In genomic region chr2:190344275-190344827, GRCh38 we compare ENCODE assay signal across 8 cellular contexts. TPM values are rescaled to one million over a fixed set of nuclear protein-coding genes. Genes with fewer than 3 reads are reported as not detected.
DNase-seq lines count a peak whose midpoint lies in the region; ATAC-seq and TF ChIP-seq lines count a peak whose summit lies in the region.

No MANE protein-coding gene starts in this region.

- peaks cover 3% of the 10 kb centered on the region for H3K36me3 Mint-ChIP-seq in activated CD8-positive, alpha-beta memory T cell treated with anti-CD3 and anti-CD28 coated beads, Interleukin-2, amount 10 ng/mL, durations not matched to agents 7 days and 5 days
- no peaks in the 10 kb centered on the region for H3K36me3 Mint-ChIP-seq in neural crest cell (ENCODE audit: low read depth)

- H3K27ac Mint-ChIP-seq in activated CD8-positive, alpha-beta memory T cell treated with anti-CD3 and anti-CD28 coated beads, Interleukin-2, amount 10 ng/mL, durations not matched to agents 7 days and 5 days = peak overlapping the region; percentile 52
- no peak overlapping the region for H3K27ac Mint-ChIP-seq in neural crest cell (ENCODE audit: unreplicated experiment)

- H3K27ac ChIP-seq in HEK293 (ENCODE audit: extremely low read depth, low read depth, low read length) = peak overlapping the region; percentile 89
- H3K27ac ChIP-seq in gastroesophageal sphincter = peak overlapping the region; percentile 76 to 95 (median 94)

- ATAC-seq in activated CD8-positive, alpha-beta memory T cell treated with anti-CD3 and anti-CD28 coated beads, Interleukin-2, amount 10 ng/mL, durations not matched to agents 7 days and 5 days = peak; percentile 57
- ATAC-seq in gastroesophageal sphincter = peak; percentile 41

- H3K27me3 Mint-ChIP-seq in activated CD8-positive, alpha-beta memory T cell treated with anti-CD3 and anti-CD28 coated beads, Interleukin-2, amount 10 ng/mL, durations not matched to agents 7 days and 5 days = peaks cover 5% of the 10 kb centered on the region
- H3K27me3 Mint-ChIP-seq in neural crest cell (ENCODE audit: low read depth) = no peaks in the 10 kb centered on the region

- TF ChIP-seq POLR2A in gastroesophageal sphincter (IDR thresholded peaks at IDR 0.05) = no peak

- H3K36me3 ChIP-seq in HEK293 (ENCODE audit: control insufficient read depth in 2 of 2, insufficient read depth in 1 of 2, low read length in 2 of 2) (peaks cover 0 to 6% of the 10 kb centered on the region in 2 experiments; a peak in 1 of 3 replicates), gastroesophageal sphincter (no peaks in the 10 kb centered on the region)

- H3K4me3 ChIP-seq in HEK293 (ENCODE audit: low read depth, low read length) = peak overlapping the region; percentile 60
- peak overlapping the region; percentile 77 for H3K4me3 ChIP-seq in WI38 (ENCODE audit: low read depth, low read length)
- peak overlapping the region; percentile 42 to 77 for H3K4me3 ChIP-seq in gastroesophageal sphincter

- H3K9me3 ChIP-seq in HEK293 (ENCODE audit: control insufficient read depth, insufficient read depth, low read depth, low read length) (no peaks in the 10 kb centered on the region), gastroesophageal sphincter (no peaks in the 10 kb centered on the region)

- no peaks in the 10 kb centered on the region for H3K27me3 ChIP-seq in gastroesophageal sphincter

- H3K4me1 ChIP-seq in HEK293 (ENCODE audit: control insufficient read depth, insufficient read depth, low read length) (0 out of 2 replicates have a peak, but pooled peaks cover 6% of the 10 kb centered on the region), gastroesophageal sphincter (peaks cover 0 to 45% (median 10%) of the 10 kb centered on the region in 3 donors)

- H3K4me3 Mint-ChIP-seq in activated CD8-positive, alpha-beta memory T cell treated with anti-CD3 and anti-CD28 coated beads, Interleukin-2, amount 10 ng/mL, durations not matched to agents 7 days and 5 days = peak overlapping the region; percentile 82
- peak overlapping the region; percentile 86 for H3K4me3 Mint-ChIP-seq in neural crest cell

- 15 to 21% methylated on average over 7 of the region's 7 CpGs for WGBS in gastroesophageal sphincter (ENCODE audit: low coverage in 1 of 2), 2 donors

- peak; percentile 51 for DNase-seq in activated CD8-positive, alpha-beta memory T cell treated with anti-CD3 and anti-CD28 coated beads, Interleukin-2, amount 10 ng/mL, durations not matched to agents 7 days and 5 days
- DNase-seq in activated CD8-positive, alpha-beta memory T cell treated with anti-CD3 and anti-CD28 coated beads, Interleukin-2, amount 50 U/mL, for 48 hours = no peak
- peak; percentile 55 for DNase-seq in M059J (ENCODE audit: low read depth)
- DNase-seq in neural crest cell (ENCODE audit: low read depth, low spot score) = no peak
- DNase-seq in effector CD8-positive, alpha-beta T cell (lab: John Stamatoyannopoulos, UW) = no peak

- TF ChIP-seq EP300 in gastroesophageal sphincter (IDR thresholded peaks at IDR 0.05) = no peak

- POLR2A ChIA-PET in HEK293 (lab: Yijun Ruan, JAX) = interaction anchor here (0.5 to 1.9 kb wide), 3 partner anchors 13 to 304 kb away, joined by 4 to 11 read pairs (median 8); partner anchors contain the start of genes HIBCH and NAB1

- CTCF ChIA-PET in activated CD8-positive, alpha-beta memory T cell treated with anti-CD3 and anti-CD28 coated beads, Interleukin-2, amount 10 ng/mL, durations not matched to agents 7 days and 5 days (lab: Charles Lee) = interaction anchor here (0.8 to 3.0 kb wide), 9 partner anchors 9 to 138 kb away, joined by 3 to 13 read pairs (median 4); partner anchors contain the start of gene HIBCH
- CTCF ChIA-PET in HEK293 (lab: Yijun Ruan, JAX) = interaction anchor here (0.6 to 1.4 kb wide), 8 partner anchors 10 to 465 kb away, joined by 3 to 11 read pairs (median 4); partner anchors contain the start of gene HIBCH

- H3K4me1 Mint-ChIP-seq in activated CD8-positive, alpha-beta memory T cell treated with anti-CD3 and anti-CD28 coated beads, Interleukin-2, amount 10 ng/mL, durations not matched to agents 7 days and 5 days = peaks cover 18% of the 10 kb centered on the region
- peaks cover 25% of the 10 kb centered on the region for H3K4me1 Mint-ChIP-seq in neural crest cell

- peaks cover 2% of the 10 kb centered on the region for H3K9me3 Mint-ChIP-seq in activated CD8-positive, alpha-beta memory T cell treated with anti-CD3 and anti-CD28 coated beads, Interleukin-2, amount 10 ng/mL, durations not matched to agents 7 days and 5 days (ENCODE audit: low read depth)
- peaks cover 4% of the 10 kb centered on the region for H3K9me3 Mint-ChIP-seq in neural crest cell

- peak; percentile 78 for TF ChIP-seq CTCF in HEK293 (tag by site-specific recombination; IDR thresholded peaks at IDR 0.05)
- no peak for TF ChIP-seq CTCF in WI38 (IDR thresholded peaks at IDR 0.05; ENCODE audit: low read depth, low read length)
- TF ChIP-seq CTCF in gastroesophageal sphincter (IDR thresholded peaks at IDR 0.05) = peak in 2 of 4 experiments; percentile 36 to 66
- peak; percentile 46 for TF ChIP-seq CTCF in neural crest cell (conservative IDR thresholded peaks at IDR 0.05)

TF ChIP-seq in HEK293, 187 proteins besides CTCF, POLR2A, EP300 and RAD21 (continues in another document):
- peak; percentile 81 for TF ChIP-seq ZNF335 (tag by site-specific recombination; conservative IDR thresholded peaks at IDR 0.05)
- TF ChIP-seq SCRT2 (tag by site-specific recombination; IDR thresholded peaks at IDR 0.05) = peak; percentile 92
- no peak for TF ChIP-seq ZNF174 (tag by site-specific recombination; IDR thresholded peaks at IDR 0.05)
- no peak for TF ChIP-seq ZNF394 (tag by site-specific recombination; IDR thresholded peaks at IDR 0.05; ENCODE audit: borderline replicate concordance)
- TF ChIP-seq ZNF747 (tag by site-specific recombination; IDR thresholded peaks at IDR 0.05) = no peak
- TF ChIP-seq ZNF777 (tag by site-specific recombination; IDR thresholded peaks at IDR 0.05; ENCODE audit: borderline replicate concordance) = no peak
- no peak for TF ChIP-seq ZNF521 (tag by site-specific recombination; IDR thresholded peaks at IDR 0.05)
- TF ChIP-seq ZBTB48 (tag by site-specific recombination; IDR thresholded peaks at IDR 0.05) = peak; percentile 39; the same call in 1 of the 2 replicates
- no peak for TF ChIP-seq ZNF560 (tag by site-specific recombination; IDR thresholded peaks at IDR 0.05; ENCODE audit: borderline replicate concordance)
- no peak for TF ChIP-seq GLI2 (tag by site-specific recombination; IDR thresholded peaks at IDR 0.05; ENCODE audit: borderline replicate concordance, low read depth)
- no peak for TF ChIP-seq ZNF24 (tag by site-specific recombination; IDR thresholded peaks at IDR 0.05)
- no peak for TF ChIP-seq YY1 (tag by site-specific recombination; IDR thresholded peaks at IDR 0.05)
- no peak for TF ChIP-seq ZNF707 (tag by site-specific recombination; IDR thresholded peaks at IDR 0.05)
- TF ChIP-seq ZNF121 (tag by site-specific recombination; IDR thresholded peaks at IDR 0.05) = no peak
- TF ChIP-seq, protein P1, sequence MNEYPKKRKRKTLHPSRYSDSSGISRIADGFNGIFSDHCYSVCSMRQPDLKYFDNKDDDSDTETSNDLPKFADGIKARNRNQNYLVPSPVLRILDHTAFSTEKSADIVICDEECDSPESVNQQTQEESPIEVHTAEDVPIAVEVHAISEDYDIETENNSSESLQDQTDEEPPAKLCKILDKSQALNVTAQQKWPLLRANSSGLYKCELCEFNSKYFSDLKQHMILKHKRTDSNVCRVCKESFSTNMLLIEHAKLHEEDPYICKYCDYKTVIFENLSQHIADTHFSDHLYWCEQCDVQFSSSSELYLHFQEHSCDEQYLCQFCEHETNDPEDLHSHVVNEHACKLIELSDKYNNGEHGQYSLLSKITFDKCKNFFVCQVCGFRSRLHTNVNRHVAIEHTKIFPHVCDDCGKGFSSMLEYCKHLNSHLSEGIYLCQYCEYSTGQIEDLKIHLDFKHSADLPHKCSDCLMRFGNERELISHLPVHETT (tag by site-specific recombination; IDR thresholded peaks at IDR 0.05) = no peak
- no peak for TF ChIP-seq ZNF660 (tag by site-specific recombination; IDR thresholded peaks at IDR 0.05)
- no peak for TF ChIP-seq EGR2 (tag by site-specific recombination; IDR thresholded peaks at IDR 0.05; ENCODE audit: low read depth)
- TF ChIP-seq ZNF626 (tag by site-specific recombination; IDR thresholded peaks at IDR 0.05) = no peak
- TF ChIP-seq, protein P2, sequence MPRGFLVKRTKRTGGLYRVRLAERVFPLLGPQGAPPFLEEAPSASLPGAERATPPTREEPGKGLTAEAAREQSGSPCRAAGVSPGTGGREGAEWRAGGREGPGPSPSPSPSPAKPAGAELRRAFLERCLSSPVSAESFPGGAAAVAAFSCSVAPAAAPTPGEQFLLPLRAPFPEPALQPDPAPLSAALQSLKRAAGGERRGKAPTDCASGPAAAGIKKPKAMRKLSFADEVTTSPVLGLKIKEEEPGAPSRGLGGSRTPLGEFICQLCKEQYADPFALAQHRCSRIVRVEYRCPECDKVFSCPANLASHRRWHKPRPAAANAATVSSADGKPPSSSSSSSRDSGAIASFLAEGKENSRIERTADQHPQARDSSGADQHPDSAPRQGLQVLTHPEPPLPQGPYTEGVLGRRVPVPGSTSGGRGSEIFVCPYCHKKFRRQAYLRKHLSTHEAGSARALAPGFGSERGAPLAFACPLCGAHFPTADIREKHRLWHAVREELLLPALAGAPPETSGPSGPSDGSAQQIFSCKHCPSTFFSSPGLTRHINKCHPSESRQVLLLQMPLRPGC (tag by site-specific recombination; IDR thresholded peaks at IDR 0.05) = no peak
- TF ChIP-seq ZNF423 (tag by site-specific recombination; IDR thresholded peaks at IDR 0.05) = no peak
- TF ChIP-seq SCRT1 (tag by site-specific recombination; IDR thresholded peaks at IDR 0.05; ENCODE audit: borderline replicate concordance) = peak; percentile 60; the same call in 1 of the 2 replicates
- TF ChIP-seq KLF8 (tag by site-specific recombination; IDR thresholded peaks at IDR 0.05) = no peak
- TF ChIP-seq ZNF221 (tag by site-specific recombination; IDR thresholded peaks at IDR 0.05; ENCODE audit: borderline replicate concordance) = no peak
- TF ChIP-seq ZNF23 (tag by site-specific recombination; IDR thresholded peaks at IDR 0.05; ENCODE audit: borderline replicate concordance) = no peak

RNA-seq across cellular contexts. Expression of gene INPP1, which starts 1.0 kb away (rescaled TPM):
- total RNA-seq in activated CD8-positive, alpha-beta memory T cell treated with anti-CD3 and anti-CD28 coated beads, Interleukin-2, amount 10 ng/mL, durations not matched to agents 7 days and 5 days = 10 to 100 TPM; 13.7 to 18.9 TPM
- 6.6 and 12.0 TPM in 2 replicates for total RNA-seq in M059J (2014; rRNA removed; shearing (Covaris generic))
- 10 to 100 TPM; 18.3 to 27.7 (median 22.9) TPM for total RNA-seq in gastroesophageal sphincter
- 14.3 and 15.3 TPM in 2 replicates for total RNA-seq in neural crest cell

RNA-seq across cellular contexts. Expression of gene HIBCH, which starts 24.7 kb away (rescaled TPM):
- 10 to 100 TPM; 17.2 to 18.7 TPM for total RNA-seq in activated CD8-positive, alpha-beta memory T cell treated with anti-CD3 and anti-CD28 coated beads, Interleukin-2, amount 10 ng/mL, durations not matched to agents 7 days and 5 days
- 9.6 and 17.2 TPM in 2 replicates for total RNA-seq in M059J (2014; rRNA removed; shearing (Covaris generic))
- 10 to 100 TPM; 16.5 to 20.1 (median 18.3) TPM for total RNA-seq in gastroesophageal sphincter
- total RNA-seq in neural crest cell = 32.6 and 33.7 TPM in 2 replicates

Comparison
In these comparisons a context has a peak if more than half of its experiments do, and no peak if none do; other contexts are left out.
1. DNase-seq: peak in activated CD8-positive, alpha-beta memory T cell treated with anti-CD3 and anti-CD28 coated beads, Interleukin-2, amount 10 ng/mL, durations not matched to agents 7 days and 5 days (single experiment) and M059J (single experiment); none in activated CD8-positive, alpha-beta memory T cell treated with anti-CD3 and anti-CD28 coated beads, Interleukin-2, amount 50 U/mL, for 48 hours (single experiment), neural crest cell (single experiment) and effector CD8-positive, alpha-beta T cell (single experiment).
2. Peak in every context shown above with its lines, with median percentiles within 50 percentile points of each other: H3K4me3 ChIP-seq.